27 cellular contexts compared by ENCODE assay signal in genomic region chr6:1043458-1043836, GRCh38.
DNase-seq lines count a peak whose midpoint lies in the region; ATAC-seq and TF ChIP-seq lines count a peak whose summit lies in the region.
"Had no signal": no experiment of that assay in that cellular context is flagged by ENCODE, and none has a peak within 500 bp of the region (broad histone marks: within the 10 kb centered on the region; RNA-seq: fewer than 3 reads in every experiment).

No MANE protein-coding gene starts in this region.

- ATAC-seq in lower lobe of right lung (no peak), HG03378 (IDR thresholded peaks at IDR 0.05; ENCODE audit: unreplicated experiment) (no peak), HG03108 (IDR thresholded peaks at IDR 0.05; ENCODE audit: unreplicated experiment) (no peak)
- ATAC-seq: GM12878, K562 had no signal

- H3K27ac Mint-ChIP-seq in osteocyte (ENCODE audit: unreplicated experiment), result no peak overlapping the region
- H3K27ac Mint-ChIP-seq: CD14-positive monocyte; CD8-positive, alpha-beta memory T cell had no signal

- H3K27me3 Mint-ChIP-seq in osteocyte (ENCODE audit: unreplicated experiment), result peaks cover 26% of the 10 kb centered on the region

- no peaks in the 10 kb centered on the region for H3K36me3 ChIP-seq in lower lobe of right lung

- no peaks in the 10 kb centered on the region for H3K9me3 ChIP-seq in lower lobe of right lung

- H3K27me3 ChIP-seq in lower lobe of right lung (ENCODE audit: low read depth), result no peaks in the 10 kb centered on the region

- no peaks in the 10 kb centered on the region for H3K9me3 Mint-ChIP-seq in osteocyte (ENCODE audit: unreplicated experiment)

- H3K4me3 ChIP-seq in lower lobe of right lung, result no peak overlapping the region
- H3K4me3 ChIP-seq: GM12878, K562, SK-N-MC had no signal

- intact Hi-C loops in lower lobe of right lung (cut with DNase I), result no loop called here

- TF ChIP-seq CTCF in C4-2B (conservative IDR thresholded peaks at IDR 0.05) (no peak), VCaP (conservative IDR thresholded peaks at IDR 0.05) (no peak), osteocyte (IDR thresholded peaks at IDR 0.05) (no peak), lower lobe of right lung (IDR thresholded peaks at IDR 0.05) (no peak)

- peaks cover 4% of the 10 kb centered on the region for H3K4me1 Mint-ChIP-seq in osteocyte (ENCODE audit: unreplicated experiment)
- H3K4me1 Mint-ChIP-seq: CD14-positive monocyte; CD8-positive, alpha-beta memory T cell had no signal

- H3K27ac ChIP-seq in C4-2B (peak overlapping the region; percentile 83), VCaP (peak overlapping the region; percentile 69; the same call in 1 of the 2 replicates), lower lobe of right lung (no peak overlapping the region)
- H3K27ac ChIP-seq: SK-N-MC had no signal

- DNase-seq in AG08395 (ENCODE audit: low spot score) (peak; percentile 77), osteocyte (ENCODE audit: extremely low spot score, unreplicated experiment) (peak; percentile 40), lower lobe of right lung (no peak)
- DNase-seq in effector CD4-positive, alpha-beta T cell, result no peak
- DNase-seq: 8988T; ACHN; Calu3; CD8-positive, alpha-beta memory T cell; DMS79 treated with DMSO at 0.1 percent for 48 hours; HCEC 1CT; Kasumi-1; NCI-H1092 treated with DMSO at 0.1 percent for 48 hours; NCI-H1436; NCI-H187; NCI-H2171 treated with DMSO at 0.1 percent for 48 hours; NCI-H345; NCI-H510A treated with DMSO at 0.1 percent for 48 hours; NCI-H748 treated with DMSO at 0.1 percent for 48 hours; SIG-M5 had no signal

- H3K4me1 ChIP-seq in lower lobe of right lung, result peaks cover 6% of the 10 kb centered on the region

- no peaks in the 10 kb centered on the region for H3K36me3 Mint-ChIP-seq in osteocyte (ENCODE audit: unreplicated experiment)
- H3K36me3 Mint-ChIP-seq: CD14-positive monocyte; CD8-positive, alpha-beta memory T cell had no signal

- H3K4me3 Mint-ChIP-seq in osteocyte (ENCODE audit: unreplicated experiment), result no peak overlapping the region
- H3K4me3 Mint-ChIP-seq: CD14-positive monocyte; CD8-positive, alpha-beta memory T cell had no signal

Comparison
In these comparisons a context has a peak if more than half of its experiments do, and no peak if none do; other contexts are left out.
1. DNase-seq: peak in AG08395 (single experiment) and osteocyte (single experiment); none in lower lobe of right lung (single experiment) and effector CD4-positive, alpha-beta T cell (single experiment).